In the genomic region with DNA sequence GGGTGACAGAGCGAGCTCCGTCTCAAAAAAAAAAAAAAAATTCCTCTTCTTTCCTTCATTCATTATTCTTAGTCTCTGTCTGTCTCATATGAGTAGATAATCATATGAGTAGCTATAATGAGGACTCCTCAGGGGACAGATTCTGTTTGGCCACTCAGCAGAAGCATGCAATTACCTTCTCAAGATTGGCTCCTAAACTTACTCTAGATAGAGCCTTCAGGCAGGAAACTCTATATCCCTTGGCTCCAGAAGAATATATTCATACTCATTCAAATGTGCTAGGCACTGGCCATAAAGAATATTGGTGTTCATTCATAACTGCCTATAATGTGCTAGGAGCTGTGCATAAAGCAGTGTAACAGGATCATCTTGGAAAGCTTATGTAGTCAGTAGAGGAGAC, we compare ENCODE assay signal across 1 cellular context.
TF ChIP-seq lines count a peak whose summit lies in the region.

No MANE protein-coding gene starts in this region.

TF ChIP-seq in SK-N-SH treated with all-trans-retinoic acid at 6 μM for 48 hours, 23 proteins besides CTCF, POLR2A, EP300 and RAD21 (continued from another document):
- TF ChIP-seq, protein P1, sequence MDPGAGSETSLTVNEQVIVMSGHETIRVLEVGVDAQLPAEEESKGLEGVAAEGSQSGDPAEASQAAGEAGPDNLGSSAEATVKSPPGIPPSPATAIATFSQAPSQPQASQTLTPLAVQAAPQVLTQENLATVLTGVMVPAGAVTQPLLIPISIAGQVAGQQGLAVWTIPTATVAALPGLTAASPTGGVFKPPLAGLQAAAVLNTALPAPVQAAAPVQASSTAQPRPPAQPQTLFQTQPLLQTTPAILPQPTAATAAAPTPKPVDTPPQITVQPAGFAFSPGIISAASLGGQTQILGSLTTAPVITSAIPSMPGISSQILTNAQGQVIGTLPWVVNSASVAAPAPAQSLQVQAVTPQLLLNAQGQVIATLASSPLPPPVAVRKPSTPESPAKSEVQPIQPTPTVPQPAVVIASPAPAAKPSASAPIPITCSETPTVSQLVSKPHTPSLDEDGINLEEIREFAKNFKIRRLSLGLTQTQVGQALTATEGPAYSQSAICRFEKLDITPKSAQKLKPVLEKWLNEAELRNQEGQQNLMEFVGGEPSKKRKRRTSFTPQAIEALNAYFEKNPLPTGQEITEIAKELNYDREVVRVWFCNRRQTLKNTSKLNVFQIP (CRISPR knock-in tag; IDR thresholded peaks at IDR 0.05; ENCODE audit: borderline replicate concordance, low read depth), result no peak
- TF ChIP-seq ZNF70 (CRISPR knock-in tag; IDR thresholded peaks at IDR 0.05), result no peak
- no peak for TF ChIP-seq ZC3H10 (CRISPR knock-in tag; IDR thresholded peaks at IDR 0.05)
- TF ChIP-seq TOX (CRISPR knock-in tag; IDR thresholded peaks at IDR 0.05; ENCODE audit: borderline replicate concordance), result no peak
- TF ChIP-seq, protein P2, sequence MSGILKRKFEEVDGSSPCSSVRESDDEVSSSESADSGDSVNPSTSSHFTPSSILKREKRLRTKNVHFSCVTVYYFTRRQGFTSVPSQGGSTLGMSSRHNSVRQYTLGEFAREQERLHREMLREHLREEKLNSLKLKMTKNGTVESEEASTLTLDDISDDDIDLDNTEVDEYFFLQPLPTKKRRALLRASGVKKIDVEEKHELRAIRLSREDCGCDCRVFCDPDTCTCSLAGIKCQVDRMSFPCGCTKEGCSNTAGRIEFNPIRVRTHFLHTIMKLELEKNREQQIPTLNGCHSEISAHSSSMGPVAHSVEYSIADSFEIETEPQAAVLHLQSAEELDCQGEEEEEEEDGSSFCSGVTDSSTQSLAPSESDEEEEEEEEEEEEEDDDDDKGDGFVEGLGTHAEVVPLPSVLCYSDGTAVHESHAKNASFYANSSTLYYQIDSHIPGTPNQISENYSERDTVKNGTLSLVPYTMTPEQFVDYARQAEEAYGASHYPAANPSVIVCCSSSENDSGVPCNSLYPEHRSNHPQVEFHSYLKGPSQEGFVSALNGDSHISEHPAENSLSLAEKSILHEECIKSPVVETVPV (CRISPR knock-in tag; IDR thresholded peaks at IDR 0.05), result no peak
